8 cellular contexts compared by ENCODE assay signal in the genomic region with DNA sequence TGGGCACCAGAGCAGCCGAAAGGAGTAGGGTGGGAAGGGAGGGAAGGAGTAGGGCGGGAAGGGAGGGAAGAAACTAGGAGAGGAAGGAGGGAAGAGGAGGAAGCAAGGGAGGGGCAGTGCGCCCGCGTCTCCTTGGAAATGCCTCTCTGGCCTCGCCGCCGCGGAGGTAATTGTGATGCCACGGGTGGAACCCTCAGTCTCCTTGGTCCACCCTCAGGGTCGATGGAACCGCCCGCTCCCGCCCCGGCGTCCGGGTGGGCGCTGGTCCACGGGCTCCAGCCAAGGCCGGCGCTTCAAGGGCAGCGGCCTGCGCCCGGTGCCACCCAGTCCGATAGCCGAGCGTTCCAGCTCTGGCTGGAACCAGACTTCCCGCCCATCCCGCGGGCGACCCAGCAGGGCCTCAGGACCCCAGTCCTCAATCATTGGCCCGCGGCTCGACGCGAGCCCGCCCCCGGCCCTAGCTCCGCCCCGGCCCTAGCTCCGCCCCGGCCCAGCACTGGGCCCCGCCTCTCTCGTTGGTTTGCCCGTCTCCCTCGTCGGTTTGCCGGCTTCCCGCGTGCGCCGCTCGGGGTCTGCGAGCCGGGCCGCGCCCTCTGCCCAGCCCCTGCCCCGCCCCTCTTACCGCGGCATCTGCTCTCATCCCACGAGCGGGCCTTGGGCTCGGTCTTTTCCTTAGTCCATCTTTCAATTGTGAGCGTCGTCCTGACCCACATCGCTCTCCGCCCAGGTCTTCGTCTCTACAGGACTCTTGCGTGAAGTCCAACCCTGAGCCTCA. TPM values are rescaled to one million over a fixed set of nuclear protein-coding genes. Genes with fewer than 3 reads are reported as not detected.
DNase-seq lines count a peak whose midpoint lies in the region; ATAC-seq, FAIRE-seq and TF ChIP-seq lines count a peak whose summit lies in the region.

No MANE protein-coding gene starts in this region.

- peak in 1 of 2 donors; percentile 58 for TF ChIP-seq POLR2A in thyroid gland (IDR thresholded peaks at IDR 0.05)

- H3K4me3 ChIP-seq in HEK293 (ENCODE audit: low read depth, low read length) (peak overlapping the region; percentile 51), pancreas (peak overlapping the region; percentile 32 to 67 (median 39)), thyroid gland (replicated peaks in 1 of 3) (peak overlapping the region in 2 of 3 donors; percentile 16 to 48)

- no peaks in the 10 kb centered on the region for H3K27me3 ChIP-seq in pancreas
- H3K27me3 ChIP-seq in thyroid gland, result no peaks in the 10 kb centered on the region

- intact Hi-C loops in Right ventricle myocardium superior (cut with DNase I) (no loop called here), pancreas (cut with DNase I) (no loop called here), thyroid gland (cut with DNase I) (no loop called here)

- H3K4me1 ChIP-seq in HEK293 (ENCODE audit: control insufficient read depth, insufficient read depth, low read length) (peaks cover 3% of the 10 kb centered on the region), pancreas (peaks cover 3 to 6% (median 5%) of the 10 kb centered on the region in 3 donors), thyroid gland (peaks cover 6 to 13% of the 10 kb centered on the region in 2 donors)

- TF ChIP-seq CTCF in HEK293 (tag by site-specific recombination; IDR thresholded peaks at IDR 0.05) (no peak), pancreas (IDR thresholded peaks at IDR 0.05) (no peak), thyroid gland (IDR thresholded peaks at IDR 0.05) (no peak)

- peak; percentile 96 for ATAC-seq in Right ventricle myocardium superior (ENCODE audit: poor library complexity)
- ATAC-seq in pancreas, result peak; percentile 90 to 96 (median 93)

- WGBS in pancreas, 2 donors, result 1 to 2% methylated on average over 65 to 69 of the region's 69 CpGs
- 0 to 5% methylated on average over 14 to 40 of the region's 69 CpGs for WGBS in thyroid gland, 2 donors

- H3K9me3 ChIP-seq in HEK293 (ENCODE audit: control insufficient read depth, insufficient read depth, low read depth, low read length), result no peaks in the 10 kb centered on the region
- H3K9me3 ChIP-seq in pancreas, result no peaks in the 10 kb centered on the region
- H3K9me3 ChIP-seq in thyroid gland, result no peaks in the 10 kb centered on the region

- DNase-seq in GM03348 (ENCODE audit: low spot score) (peak; percentile 96), NCI-H1092 (lab: John Stamatoyannopoulos, UW) (peak; percentile 87), SKM-1 (lab: John Stamatoyannopoulos, UW; ENCODE audit: unreplicated experiment) (peak; percentile 29), Right ventricle myocardium superior (peak; percentile 93), pancreas (peak; percentile 75 to 93 (median 84)), thyroid gland (peak; percentile 76 to 82)
- peak; percentile 75 for DNase-seq in activated naive CD8-positive, alpha-beta T cell treated with anti-CD3 and anti-CD28 coated beads, Interleukin-2, amount 50 U/mL, for 16 hours (ENCODE audit: low read depth, low spot score)

- FAIRE-seq in pancreas (lab: Jason Lieb, UNC), result no peak

- H3K27ac ChIP-seq in HEK293 (ENCODE audit: extremely low read depth, low read depth, low read length), result peak overlapping the region; percentile 89
- H3K27ac ChIP-seq in pancreas, result peak overlapping the region; percentile 23 to 73 (median 59)
- H3K27ac ChIP-seq in thyroid gland, result peak overlapping the region; percentile 73 to 83 (median 78)

- H3K36me3 ChIP-seq in HEK293 (ENCODE audit: control insufficient read depth in 2 of 2, insufficient read depth in 1 of 2, low read length in 2 of 2) (peaks cover 10 to 38% of the 10 kb centered on the region in 2 experiments; a peak in 2 of 3 replicates), pancreas (no peaks in the 10 kb centered on the region), thyroid gland (peaks cover 13% of the 10 kb centered on the region in 2 donors)

- CTCF ChIA-PET in HEK293 (lab: Yijun Ruan, JAX), result interaction anchor here (0.5 to 2.8 kb wide), 9 partner anchors 9 to 406 kb away, joined by 3 to 19 read pairs (median 5); a partner anchor contains a TSS

- POLR2A ChIA-PET in HEK293 (lab: Yijun Ruan, JAX), result interaction anchor here (0.6 to 10.5 kb wide), 28 partner anchors 9 to 1158 kb away, joined by 3 to 190 read pairs (median 5); a partner anchor contains a TSS

TF ChIP-seq in HEK293, 187 proteins besides CTCF, POLR2A, EP300 and RAD21 (continues in another document):
- TF ChIP-seq ZNF2 (tag by site-specific recombination; IDR thresholded peaks at IDR 0.05), result 0 out of 2 replicates have a peak, but pooled peaks have one; percentile 30
- no peak for TF ChIP-seq ZNF837 (tag by site-specific recombination; IDR thresholded peaks at IDR 0.05)
- no peak for TF ChIP-seq ZNF747 (tag by site-specific recombination; IDR thresholded peaks at IDR 0.05)
- TF ChIP-seq, protein P1, sequence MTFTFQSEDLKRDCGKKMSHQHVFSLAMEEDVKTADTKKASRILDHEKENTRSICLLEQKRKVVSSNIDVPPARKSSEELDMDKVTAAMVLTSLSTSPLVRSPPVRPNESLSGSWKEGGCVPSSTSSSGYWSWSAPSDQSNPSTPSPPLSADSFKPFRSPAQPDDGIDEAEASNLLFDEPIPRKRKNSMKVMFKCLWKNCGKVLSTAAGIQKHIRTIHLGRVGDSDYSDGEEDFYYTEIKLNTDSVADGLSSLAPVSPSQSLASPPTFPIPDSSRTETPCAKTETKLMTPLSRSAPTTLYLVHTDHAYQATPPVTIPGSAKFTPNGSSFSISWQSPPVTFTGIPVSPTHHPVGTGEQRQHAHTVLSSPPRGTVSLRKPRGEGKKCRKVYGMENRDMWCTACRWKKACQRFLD (tag by site-specific recombination; IDR thresholded peaks at IDR 0.05), result no peak
- TF ChIP-seq ZNF433 (tag by site-specific recombination; IDR thresholded peaks at IDR 0.05; ENCODE audit: low read depth), result no peak
- TF ChIP-seq SP2 (tag by site-specific recombination; IDR thresholded peaks at IDR 0.05), result peak; percentile 84
- TF ChIP-seq ZNF548 (tag by site-specific recombination; IDR thresholded peaks at IDR 0.05), result no peak
- peak; percentile 88 for TF ChIP-seq ZSCAN30 (tag by site-specific recombination; IDR thresholded peaks at IDR 0.05)
- TF ChIP-seq ZNF223 (tag by site-specific recombination; IDR thresholded peaks at IDR 0.05), result 0 out of 2 replicates have a peak, but pooled peaks have one; percentile 18
- TF ChIP-seq GLIS2 (tag by site-specific recombination; IDR thresholded peaks at IDR 0.05), result peak; percentile 38; the same call in 1 of the 2 replicates
- TF ChIP-seq SP3 (tag by site-specific recombination; IDR thresholded peaks at IDR 0.05), result peak; percentile 90
- TF ChIP-seq, protein P2, sequence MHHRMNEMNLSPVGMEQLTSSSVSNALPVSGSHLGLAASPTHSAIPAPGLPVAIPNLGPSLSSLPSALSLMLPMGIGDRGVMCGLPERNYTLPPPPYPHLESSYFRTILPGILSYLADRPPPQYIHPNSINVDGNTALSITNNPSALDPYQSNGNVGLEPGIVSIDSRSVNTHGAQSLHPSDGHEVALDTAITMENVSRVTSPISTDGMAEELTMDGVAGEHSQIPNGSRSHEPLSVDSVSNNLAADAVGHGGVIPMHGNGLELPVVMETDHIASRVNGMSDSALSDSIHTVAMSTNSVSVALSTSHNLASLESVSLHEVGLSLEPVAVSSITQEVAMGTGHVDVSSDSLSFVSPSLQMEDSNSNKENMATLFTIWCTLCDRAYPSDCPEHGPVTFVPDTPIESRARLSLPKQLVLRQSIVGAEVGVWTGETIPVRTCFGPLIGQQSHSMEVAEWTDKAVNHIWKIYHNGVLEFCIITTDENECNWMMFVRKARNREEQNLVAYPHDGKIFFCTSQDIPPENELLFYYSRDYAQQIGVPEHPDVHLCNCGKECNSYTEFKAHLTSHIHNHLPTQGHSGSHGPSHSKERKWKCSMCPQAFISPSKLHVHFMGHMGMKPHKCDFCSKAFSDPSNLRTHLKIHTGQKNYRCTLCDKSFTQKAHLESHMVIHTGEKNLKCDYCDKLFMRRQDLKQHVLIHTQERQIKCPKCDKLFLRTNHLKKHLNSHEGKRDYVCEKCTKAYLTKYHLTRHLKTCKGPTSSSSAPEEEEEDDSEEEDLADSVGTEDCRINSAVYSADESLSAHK (tag by site-specific recombination; IDR thresholded peaks at IDR 0.05), result peak; percentile 38; the same call in 1 of the 2 replicates
- TF ChIP-seq, protein P3, sequence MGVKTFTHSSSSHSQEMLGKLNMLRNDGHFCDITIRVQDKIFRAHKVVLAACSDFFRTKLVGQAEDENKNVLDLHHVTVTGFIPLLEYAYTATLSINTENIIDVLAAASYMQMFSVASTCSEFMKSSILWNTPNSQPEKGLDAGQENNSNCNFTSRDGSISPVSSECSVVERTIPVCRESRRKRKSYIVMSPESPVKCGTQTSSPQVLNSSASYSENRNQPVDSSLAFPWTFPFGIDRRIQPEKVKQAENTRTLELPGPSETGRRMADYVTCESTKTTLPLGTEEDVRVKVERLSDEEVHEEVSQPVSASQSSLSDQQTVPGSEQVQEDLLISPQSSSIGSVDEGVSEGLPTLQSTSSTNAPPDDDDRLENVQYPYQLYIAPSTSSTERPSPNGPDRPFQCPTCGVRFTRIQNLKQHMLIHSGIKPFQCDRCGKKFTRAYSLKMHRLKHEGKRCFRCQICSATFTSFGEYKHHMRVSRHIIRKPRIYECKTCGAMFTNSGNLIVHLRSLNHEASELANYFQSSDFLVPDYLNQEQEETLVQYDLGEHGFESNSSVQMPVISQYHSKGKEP (tag by site-specific recombination; IDR thresholded peaks at IDR 0.05), result 0 out of 2 replicates have a peak, but pooled peaks have one; percentile 41
- TF ChIP-seq EGR2 (tag by site-specific recombination; IDR thresholded peaks at IDR 0.05; ENCODE audit: low read depth), result peak; percentile 48; the same call in 1 of the 2 replicates
- TF ChIP-seq ZNF202 (tag by site-specific recombination; IDR thresholded peaks at IDR 0.05; ENCODE audit: borderline replicate concordance), result no peak

RNA-seq across cellular contexts. Expression of a gene that starts 0.6 kb away (rescaled TPM):
- total RNA-seq in Right ventricle myocardium superior, result 1.3 TPM
- total RNA-seq in pancreas, result 1 to 10 TPM in 1 of 6 donors, under 1 TPM in 5; 0.19 to 1.5 (median 0.33) TPM
- 1 to 10 TPM; 2.0 to 3.1 TPM for polyA plus RNA-seq in pancreas
- total RNA-seq in thyroid gland, result 1 to 10 TPM in 2 of 4 donors, under 1 TPM in 1, not detected in 1; 0.46 to 4.3 (median 1.1) TPM

RNA-seq across cellular contexts. Expression of a gene that starts 6.5 kb away (rescaled TPM):
- total RNA-seq in Right ventricle myocardium superior (14.5 TPM), pancreas (10 to 100 TPM in 1 of 6 donors, 1 to 10 TPM in 4, under 1 TPM in 1; 0.94 to 10.6 (median 5.3) TPM), thyroid gland (100 to 1,000 TPM; 136 to 186 (median 159) TPM)
- polyA plus RNA-seq in pancreas, result 10 to 100 TPM; 11.7 to 17.7 TPM

RNA-seq across cellular contexts. Expression of a gene that starts 8.7 kb away (rescaled TPM):
- total RNA-seq in Right ventricle myocardium superior (858 TPM), pancreas (100 to 1,000 TPM; 551 to 988 (median 835) TPM), thyroid gland (100 to 1,000 TPM; 181 to 750 (median 443) TPM)
- 100 to 1,000 TPM; 305 to 640 TPM for polyA plus RNA-seq in pancreas

RNA-seq across cellular contexts. Expression of a gene that starts 14.9 kb away (rescaled TPM):
- total RNA-seq in Right ventricle myocardium superior (1.9 TPM), pancreas (1 to 10 TPM; 3.7 to 6.4 (median 4.2) TPM), thyroid gland (10 to 100 TPM in 1 of 4 donors, 1 to 10 TPM in 3; 1.6 to 21.4 (median 5.1) TPM)
- 10 to 100 TPM; 10.2 to 10.5 TPM for polyA plus RNA-seq in pancreas

RNA-seq across cellular contexts. Expression of a gene that starts 17.5 kb away (rescaled TPM):
- 0.30 TPM for total RNA-seq in Right ventricle myocardium superior
- 1 to 10 TPM; 2.5 to 5.8 (median 3.8) TPM for total RNA-seq in pancreas
- polyA plus RNA-seq in pancreas, result 1 to 10 TPM; 8.4 to 9.7 TPM
- 10 to 100 TPM in 1 of 4 donors, 1 to 10 TPM in 3; 3.9 to 14.0 (median 8.1) TPM for total RNA-seq in thyroid gland

Comparison
In these comparisons a context has a peak if more than half of its experiments do, and no peak if none do; other contexts are left out.
1. Peak in every context shown above with its lines: DNase-seq, ATAC-seq, H3K4me3 ChIP-seq and H3K27ac ChIP-seq.
2. DNase-seq: peak in every context shown above with its lines; median percentile 96 in GM03348; 93 in Right ventricle myocardium superior; 87 in NCI-H1092; 84 in pancreas; 79 in thyroid gland; 75 in activated naive CD8-positive, alpha-beta T cell treated with anti-CD3 and anti-CD28 coated beads, Interleukin-2, amount 50 U/mL, for 16 hours; 29 in SKM-1.